ENCODE assay signal across 1 cellular context in the genomic region with DNA sequence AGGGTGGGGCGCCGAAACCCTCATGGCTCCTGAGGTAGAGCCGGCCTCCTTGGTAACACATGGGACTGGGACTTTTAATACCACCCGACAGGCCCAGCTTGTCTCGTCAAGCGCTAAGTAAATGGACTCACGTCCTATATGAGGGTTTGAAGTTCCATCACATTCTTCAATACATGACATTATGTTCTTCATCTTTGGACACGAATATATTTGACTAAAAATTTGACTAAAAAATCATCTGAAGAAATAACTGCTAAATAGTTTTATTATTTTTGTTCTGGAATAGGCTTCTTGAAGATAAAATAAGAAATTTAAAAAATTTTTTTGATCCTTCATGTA.
TF ChIP-seq lines count a peak whose summit lies in the region.

No MANE protein-coding gene starts in this region.

TF ChIP-seq in K562, 482 proteins besides CTCF, POLR2A, EP300 and RAD21:
- TF ChIP-seq ZNF668 (CRISPR knock-in tag; IDR thresholded peaks at IDR 0.05) = no peak
- no peak for TF ChIP-seq TAF1 (IDR thresholded peaks at IDR 0.05; ENCODE audit: control insufficient read depth, extremely low read depth, insufficient read depth, low read length, severe bottlenecking)
- TF ChIP-seq HMG20B (CRISPR knock-in tag; IDR thresholded peaks at IDR 0.05) = no peak
- no peak for TF ChIP-seq TARDBP (IDR thresholded peaks at IDR 0.05)
- no peak for TF ChIP-seq RUNX1 (IDR thresholded peaks at IDR 0.05; ENCODE audit: low read depth)
- no peak for TF ChIP-seq ZNF778 (CRISPR knock-in tag; IDR thresholded peaks at IDR 0.05)
- TF ChIP-seq, protein P1, sequence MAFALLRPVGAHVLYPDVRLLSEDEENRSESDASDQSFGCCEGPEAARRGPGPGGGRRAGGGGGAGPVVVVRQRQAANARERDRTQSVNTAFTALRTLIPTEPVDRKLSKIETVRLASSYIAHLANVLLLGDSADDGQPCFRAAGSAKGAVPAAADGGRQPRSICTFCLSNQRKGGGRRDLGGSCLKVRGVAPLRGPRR (CRISPR knock-in tag; IDR thresholded peaks at IDR 0.05) = no peak
- TF ChIP-seq, protein P2, sequence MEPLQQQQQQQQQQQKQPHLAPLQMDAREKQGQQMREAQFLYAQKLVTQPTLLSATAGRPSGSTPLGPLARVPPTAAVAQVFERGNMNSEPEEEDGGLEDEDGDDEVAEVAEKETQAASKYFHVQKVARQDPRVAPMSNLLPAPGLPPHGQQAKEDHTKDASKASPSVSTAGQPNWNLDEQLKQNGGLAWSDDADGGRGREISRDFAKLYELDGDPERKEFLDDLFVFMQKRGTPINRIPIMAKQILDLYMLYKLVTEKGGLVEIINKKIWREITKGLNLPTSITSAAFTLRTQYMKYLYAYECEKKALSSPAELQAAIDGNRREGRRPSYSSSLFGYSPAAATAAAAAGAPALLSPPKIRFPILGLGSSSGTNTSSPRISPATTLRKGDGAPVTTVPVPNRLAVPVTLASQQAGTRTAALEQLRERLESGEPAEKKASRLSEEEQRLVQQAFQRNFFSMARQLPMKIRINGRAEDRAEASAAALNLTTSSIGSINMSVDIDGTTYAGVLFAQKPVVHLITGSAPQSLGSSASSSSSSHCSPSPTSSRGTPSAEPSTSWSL (CRISPR knock-in tag; IDR thresholded peaks at IDR 0.05; ENCODE audit: borderline replicate concordance) = no peak
- no peak for TF ChIP-seq HDAC6 (IDR thresholded peaks at IDR 0.05; ENCODE audit: low read depth, low read length)
- TF ChIP-seq TGIF2 (CRISPR knock-in tag; IDR thresholded peaks at IDR 0.05) = no peak
- no peak for TF ChIP-seq ZFX (CRISPR knock-in tag; IDR thresholded peaks at IDR 0.05)
- no peak for TF ChIP-seq SIN3B (IDR thresholded peaks at IDR 0.05; ENCODE audit: low read depth)
- TF ChIP-seq, protein P3, sequence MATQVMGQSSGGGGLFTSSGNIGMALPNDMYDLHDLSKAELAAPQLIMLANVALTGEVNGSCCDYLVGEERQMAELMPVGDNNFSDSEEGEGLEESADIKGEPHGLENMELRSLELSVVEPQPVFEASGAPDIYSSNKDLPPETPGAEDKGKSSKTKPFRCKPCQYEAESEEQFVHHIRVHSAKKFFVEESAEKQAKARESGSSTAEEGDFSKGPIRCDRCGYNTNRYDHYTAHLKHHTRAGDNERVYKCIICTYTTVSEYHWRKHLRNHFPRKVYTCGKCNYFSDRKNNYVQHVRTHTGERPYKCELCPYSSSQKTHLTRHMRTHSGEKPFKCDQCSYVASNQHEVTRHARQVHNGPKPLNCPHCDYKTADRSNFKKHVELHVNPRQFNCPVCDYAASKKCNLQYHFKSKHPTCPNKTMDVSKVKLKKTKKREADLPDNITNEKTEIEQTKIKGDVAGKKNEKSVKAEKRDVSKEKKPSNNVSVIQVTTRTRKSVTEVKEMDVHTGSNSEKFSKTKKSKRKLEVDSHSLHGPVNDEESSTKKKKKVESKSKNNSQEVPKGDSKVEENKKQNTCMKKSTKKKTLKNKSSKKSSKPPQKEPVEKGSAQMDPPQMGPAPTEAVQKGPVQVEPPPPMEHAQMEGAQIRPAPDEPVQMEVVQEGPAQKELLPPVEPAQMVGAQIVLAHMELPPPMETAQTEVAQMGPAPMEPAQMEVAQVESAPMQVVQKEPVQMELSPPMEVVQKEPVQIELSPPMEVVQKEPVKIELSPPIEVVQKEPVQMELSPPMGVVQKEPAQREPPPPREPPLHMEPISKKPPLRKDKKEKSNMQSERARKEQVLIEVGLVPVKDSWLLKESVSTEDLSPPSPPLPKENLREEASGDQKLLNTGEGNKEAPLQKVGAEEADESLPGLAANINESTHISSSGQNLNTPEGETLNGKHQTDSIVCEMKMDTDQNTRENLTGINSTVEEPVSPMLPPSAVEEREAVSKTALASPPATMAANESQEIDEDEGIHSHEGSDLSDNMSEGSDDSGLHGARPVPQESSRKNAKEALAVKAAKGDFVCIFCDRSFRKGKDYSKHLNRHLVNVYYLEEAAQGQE (CRISPR knock-in tag; IDR thresholded peaks at IDR 0.05; ENCODE audit: low read depth) = no peak
- TF ChIP-seq ZNF197 (CRISPR knock-in tag; IDR thresholded peaks at IDR 0.05; ENCODE audit: low read depth) = no peak
- TF ChIP-seq MTA3 (IDR thresholded peaks at IDR 0.05; ENCODE audit: borderline replicate concordance) = no peak
- TF ChIP-seq, protein P4, sequence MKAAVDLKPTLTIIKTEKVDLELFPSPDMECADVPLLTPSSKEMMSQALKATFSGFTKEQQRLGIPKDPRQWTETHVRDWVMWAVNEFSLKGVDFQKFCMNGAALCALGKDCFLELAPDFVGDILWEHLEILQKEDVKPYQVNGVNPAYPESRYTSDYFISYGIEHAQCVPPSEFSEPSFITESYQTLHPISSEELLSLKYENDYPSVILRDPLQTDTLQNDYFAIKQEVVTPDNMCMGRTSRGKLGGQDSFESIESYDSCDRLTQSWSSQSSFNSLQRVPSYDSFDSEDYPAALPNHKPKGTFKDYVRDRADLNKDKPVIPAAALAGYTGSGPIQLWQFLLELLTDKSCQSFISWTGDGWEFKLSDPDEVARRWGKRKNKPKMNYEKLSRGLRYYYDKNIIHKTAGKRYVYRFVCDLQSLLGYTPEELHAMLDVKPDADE (conservative IDR thresholded peaks at IDR 0.05; ENCODE audit: control insufficient read depth, low read depth, low read length) = no peak
- TF ChIP-seq HCFC1 (IDR thresholded peaks at IDR 0.05; ENCODE audit: low read depth, low read length) = no peak
- no peak for TF ChIP-seq MEF2A (IDR thresholded peaks at IDR 0.05; ENCODE audit: control insufficient read depth, low read depth, low read length)
- no peak for TF ChIP-seq PHF21A (IDR thresholded peaks at IDR 0.05; ENCODE audit: borderline replicate concordance, low read depth)
